23 cellular contexts compared by ENCODE assay signal in the genomic region with DNA sequence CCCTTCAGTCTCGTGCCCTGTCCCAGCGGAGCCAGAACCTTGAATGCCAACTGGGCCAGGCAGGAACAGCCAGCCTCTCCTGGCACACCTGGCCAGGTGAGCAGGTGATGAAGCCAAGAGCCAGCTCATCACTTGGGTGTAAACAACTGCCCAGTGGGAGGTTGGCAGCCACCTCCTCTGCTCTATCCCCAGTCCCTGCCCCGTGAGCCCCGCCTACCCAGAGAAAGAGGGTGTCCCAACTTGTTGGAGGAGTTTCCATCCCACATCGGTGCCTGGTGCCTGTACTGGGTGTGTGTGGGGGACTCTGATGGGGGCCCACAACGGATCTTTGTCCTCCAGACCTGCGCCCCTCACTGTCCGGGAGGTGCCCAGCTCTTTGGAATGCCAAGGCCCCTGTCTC. TPM values are rescaled to one million over a fixed set of nuclear protein-coding genes. Genes with fewer than 3 reads are reported as not detected.
DNase-seq lines count a peak whose midpoint lies in the region; ATAC-seq and TF ChIP-seq lines count a peak whose summit lies in the region.
"Had no signal": no experiment of that assay in that cellular context is flagged by ENCODE, and none has a peak within 500 bp of the region (broad histone marks: within the 10 kb centered on the region; RNA-seq: fewer than 3 reads in every experiment).

No MANE protein-coding gene starts in this region.

- H3K27me3 ChIP-seq in H9 (ENCODE audit: insufficient read depth, low read length) (no peaks in the 10 kb centered on the region; the same call in 1 of the 2 replicates), osteoblast (ENCODE audit: insufficient read depth, low read length) (peaks cover 1% of the 10 kb centered on the region)
- H3K27me3 ChIP-seq: ascending aorta, heart right ventricle, sigmoid colon, tibial nerve had no signal

- no peak overlapping the region for H3K9ac ChIP-seq in H9 (ENCODE audit: extremely low read depth, insufficient read length, low read length)
- H3K9ac ChIP-seq: parathyroid adenoma had no signal

- H2BK120ac ChIP-seq in H9 (ENCODE audit: low read depth, low read length, poor library complexity, severe bottlenecking): no peak overlapping the region

- H3K4me3 Mint-ChIP-seq in H9 (no peak overlapping the region), chondrocyte (ENCODE audit: unreplicated experiment) (no peak overlapping the region)
- H3K4me3 Mint-ChIP-seq: naive B cell, T-helper 17 cell had no signal

- no peak overlapping the region for H2AK5ac ChIP-seq in H9 (ENCODE audit: insufficient read length, low read length)

- no peak overlapping the region for H4K8ac ChIP-seq in H9 (replicated peaks; ENCODE audit: insufficient read length, low read depth, low read length)

- H3K56ac ChIP-seq in H9 (ENCODE audit: insufficient read length, low read depth, low read length): no peak overlapping the region

- H3K4me1 ChIP-seq in H9 (ENCODE audit: insufficient read depth, low read length) (no peaks in the 10 kb centered on the region), osteoblast (ENCODE audit: insufficient read depth, low read length) (peaks cover 15% of the 10 kb centered on the region)
- H3K4me1 ChIP-seq: ascending aorta, parathyroid adenoma, sigmoid colon had no signal

- H3K79me2 ChIP-seq in H9 (ENCODE audit: insufficient read depth, low read length) (no peaks in the 10 kb centered on the region), osteoblast (ENCODE audit: insufficient read depth, low read length) (no peaks in the 10 kb centered on the region)
- H3K79me2 ChIP-seq: parathyroid adenoma had no signal

- H2BK15ac ChIP-seq in H9 (ENCODE audit: low read depth, low read length): no peak overlapping the region

- no peak overlapping the region for H3T11ph ChIP-seq in H9 (ENCODE audit: low read length)

- no peaks in the 10 kb centered on the region for H3K79me1 ChIP-seq in H9 (ENCODE audit: insufficient read depth, low read depth, low read length, poor library complexity, severe bottlenecking)

- no peak overlapping the region for H3K27ac Mint-ChIP-seq in H9
- no peak overlapping the region for H3K27ac Mint-ChIP-seq in chondrocyte (ENCODE audit: unreplicated experiment)
- H3K27ac Mint-ChIP-seq: naive B cell, T-helper 17 cell had no signal

- H3K14ac ChIP-seq in H9 (ENCODE audit: insufficient read depth, low read length): no peak overlapping the region

- no peak overlapping the region for H3K4ac ChIP-seq in H9 (ENCODE audit: low read depth, low read length)

- no peaks in the 10 kb centered on the region for H3K9me3 ChIP-seq in H9 (ENCODE audit: control insufficient read depth, low read depth, low read length)
- H3K9me3 ChIP-seq in osteoblast (ENCODE audit: low read depth, low read length): no peaks in the 10 kb centered on the region
- H3K9me3 ChIP-seq: ascending aorta, heart right ventricle, sigmoid colon, SJCRH30, tibial nerve had no signal

- no peaks in the 10 kb centered on the region for H3K36me3 Mint-ChIP-seq in H9 (ENCODE audit: insufficient read depth in 1 of 3, low read depth in 3 of 3)
- no peaks in the 10 kb centered on the region for H3K36me3 Mint-ChIP-seq in chondrocyte (ENCODE audit: low read depth)
- H3K36me3 Mint-ChIP-seq: naive B cell had no signal

- H3K4me1 Mint-ChIP-seq in H9: peaks cover 14 to 28% of the 10 kb centered on the region in 2 experiments
- H3K4me1 Mint-ChIP-seq in chondrocyte (ENCODE audit: low read depth): peaks cover 4% of the 10 kb centered on the region

- TF ChIP-seq CTCF in H9 (conservative IDR thresholded peaks at IDR 0.05) (no peak), chondrocyte (IDR thresholded peaks at IDR 0.05) (no peak), osteoblast (IDR thresholded peaks at IDR 0.05; ENCODE audit: extremely low read depth, low read depth, low read length) (no peak)

- H3K4me2 ChIP-seq in H9 (ENCODE audit: insufficient read depth, insufficient read length, low read length) (no peak overlapping the region), osteoblast (ENCODE audit: insufficient read depth, low read length) (no peak overlapping the region)

- no peak overlapping the region for H2BK12ac ChIP-seq in H9 (ENCODE audit: insufficient read length, low read depth, low read length)

- H3K4me3 ChIP-seq in osteoblast (ENCODE audit: insufficient read depth, low read length): no peak overlapping the region
- H3K4me3 ChIP-seq: ascending aorta, heart right ventricle, sigmoid colon, SJCRH30, tibial nerve had no signal

- DNase-seq in H9 (peak; percentile 30), NCI-H345 (lab: John Stamatoyannopoulos, UW) (peak; percentile 44), chondrocyte (ENCODE audit: low spot score) (peak; percentile 72), osteoblast (ENCODE audit: insufficient read length, low spot score, missing footprints) (peak; percentile 62), Ammon's horn (ENCODE audit: low spot score) (no peak)
- DNase-seq: activated CD4-positive, alpha-beta T cell treated with anti-CD3 and anti-CD28 coated beads, Interleukin-2, amount 50 U/mL, for 4 hours; activated naive CD4-positive, alpha-beta T cell treated with Interleukin-2 at 50 U/mL for 16 hours; effector CD8-positive, alpha-beta T cell; heart right ventricle; MM.1S; naive B cell; NCI-H187 treated with DMSO at 0.1 percent for 48 hours; NCI-H526; sigmoid colon; SJCRH30; stimulated activated naive CD4-positive, alpha-beta T cell; T-helper 17 cell had no signal

- H3K9me3 Mint-ChIP-seq in H9 (no peaks in the 10 kb centered on the region), chondrocyte (ENCODE audit: low read depth) (no peaks in the 10 kb centered on the region)
- H3K9me3 Mint-ChIP-seq: naive B cell had no signal

- no peak overlapping the region for H3K27ac ChIP-seq in H9 (ENCODE audit: insufficient read length, low read depth, low read length)
- H3K27ac ChIP-seq in osteoblast (ENCODE audit: low read depth, low read length): no peak overlapping the region
- H3K27ac ChIP-seq: ascending aorta, heart right ventricle, parathyroid adenoma, sigmoid colon, SJCRH30, tibial nerve had no signal

- H4K20me1 ChIP-seq in H9 (ENCODE audit: control insufficient read depth, insufficient read depth, insufficient read length) (no peaks in the 10 kb centered on the region), osteoblast (ENCODE audit: insufficient read depth, low read length) (no peaks in the 10 kb centered on the region)

- H3K27me3 Mint-ChIP-seq in H9 (ENCODE audit: low read depth) (peaks cover 10% of the 10 kb centered on the region), chondrocyte (ENCODE audit: low read depth) (peaks cover 4% of the 10 kb centered on the region)

- ATAC-seq in GM18867 (IDR thresholded peaks at IDR 0.05; ENCODE audit: unreplicated experiment): no peak
- ATAC-seq in GM19452 (IDR thresholded peaks at IDR 0.05; ENCODE audit: unreplicated experiment): no peak
- ATAC-seq: heart right ventricle, T-helper 17 cell had no signal

- no peak overlapping the region for H2BK20ac ChIP-seq in H9 (ENCODE audit: low read depth, low read length, poor library complexity, severe bottlenecking)

- no peak overlapping the region for H3K18ac ChIP-seq in H9 (ENCODE audit: insufficient read length, low read depth, low read length)

- no peaks in the 10 kb centered on the region for H3K36me3 ChIP-seq in osteoblast (ENCODE audit: insufficient read depth, low read length)
- H3K36me3 ChIP-seq: ascending aorta, heart right ventricle, sigmoid colon, SJCRH30, tibial nerve had no signal

- no peak overlapping the region for H3K23ac ChIP-seq in H9 (ENCODE audit: insufficient read length, low read depth, low read length)

- no peaks in the 10 kb centered on the region for H3K23me2 ChIP-seq in H9 (ENCODE audit: insufficient read length, low read depth, low read length, poor library complexity, severe bottlenecking)

- no peak overlapping the region for H2AFZ ChIP-seq in H9 (ENCODE audit: low read length)
- H2AFZ ChIP-seq in osteoblast (ENCODE audit: low read length): no peak overlapping the region
- H2AFZ ChIP-seq: parathyroid adenoma had no signal

- H4K5ac ChIP-seq in H9 (ENCODE audit: insufficient read length, low read depth, low read length): no peak overlapping the region

- H2BK5ac ChIP-seq in H9 (ENCODE audit: insufficient read length, low read length): no peak overlapping the region

- no peak overlapping the region for H4K91ac ChIP-seq in H9 (ENCODE audit: insufficient read length, low read depth, low read length)

- WGBS in H9 (ENCODE audit: extremely low coverage, insufficient read length, low lambda C conversion rate): no CpG with 5 or more reads among the region's 8 CpGs

RNA-seq across cellular contexts. Expression of gene FAM131C, which starts 17.8 kb away (rescaled TPM):
- total RNA-seq in H9 (2021) (0.48 and 0.61 TPM in 2 replicates), chondrocyte (0.24 to 0.72 TPM (median 0.70 TPM) in 3 replicates), osteoblast (0.36 TPM in 1 of 2 replicates, not detected in the other)
- total RNA-seq: OCI-LY7, SJCRH30, T-helper 17 cell, tibial nerve had no signal

RNA-seq across cellular contexts. Expression of gene CLCNKB, which starts 47.7 kb away (rescaled TPM):
- total RNA-seq in H9 (2021): 1.7 and 1.8 TPM in 2 replicates
- total RNA-seq in chondrocyte: 0.57 to 0.69 TPM in 2 of 3 replicates, not detected in the other
- 0.29 and 0.36 TPM in 2 replicates for total RNA-seq in osteoblast
- total RNA-seq: ascending aorta, OCI-LY7, SJCRH30, T-helper 17 cell had no signal
